ENCODE assay signal across 18 cellular contexts in genomic region chr3:42256135-42256819, GRCh38. TPM values are rescaled to one million over a fixed set of nuclear protein-coding genes. Genes with fewer than 3 reads are reported as not detected.
DNase-seq lines count a peak whose midpoint lies in the region; ATAC-seq, FAIRE-seq and TF ChIP-seq lines count a peak whose summit lies in the region.
"Had no signal": no experiment of that assay in that cellular context is flagged by ENCODE, and none has a peak within 500 bp of the region (broad histone marks: within the 10 kb centered on the region; RNA-seq: fewer than 3 reads in every experiment).

No MANE protein-coding gene starts in this region.

- no peaks in the 10 kb centered on the region for H3K36me3 Mint-ChIP-seq in WTC11
- H3K36me3 Mint-ChIP-seq in activated T-helper 1 cell treated with anti-CD3 and anti-CD28 coated beads, Interleukin-12 subunit alpha, Interleukin-12 subunit beta, Interleukin-2, Interleukin-4 antibody, amounts not matched to agents 30 ng/mL and 10 ng/mL and 1 ng/mL, durations not matched to agents 14 hours and 24 hours and 36 hours (ENCODE audit: low read depth): no peaks in the 10 kb centered on the region
- H3K36me3 Mint-ChIP-seq: stimulated activated naive B cell treated with anti-CD40 and anti-IgM and Interleukin-4, amounts not matched to agents 10 μg/mL and 1 μg/mL and 100 μg/mL, for 72 hours had no signal

- H3K4me1 Mint-ChIP-seq in WTC11: 0 out of 2 replicates have a peak, but pooled peaks cover 2% of the 10 kb centered on the region
- H3K4me1 Mint-ChIP-seq in activated T-helper 1 cell treated with anti-CD3 and anti-CD28 coated beads, Interleukin-12 subunit alpha, Interleukin-12 subunit beta, Interleukin-2, Interleukin-4 antibody, amounts not matched to agents 30 ng/mL and 10 ng/mL and 1 ng/mL, durations not matched to agents 14 hours and 24 hours and 36 hours (ENCODE audit: low read depth): peaks cover 5% of the 10 kb centered on the region

- H3K36me3 ChIP-seq in A673 (ENCODE audit: insufficient read depth, low read length, poor library complexity, severe bottlenecking): no peaks in the 10 kb centered on the region
- H3K36me3 ChIP-seq: BE2C, prostate gland had no signal

- H3K27ac Mint-ChIP-seq in WTC11: no peak overlapping the region
- no peak overlapping the region for H3K27ac Mint-ChIP-seq in activated T-helper 1 cell treated with anti-CD3 and anti-CD28 coated beads, Interleukin-12 subunit alpha, Interleukin-12 subunit beta, Interleukin-2, Interleukin-4 antibody, amounts not matched to agents 30 ng/mL and 10 ng/mL and 1 ng/mL, durations not matched to agents 14 hours and 24 hours and 36 hours
- H3K27ac Mint-ChIP-seq: activated CD4-positive, alpha-beta T cell treated with anti-CD3 and anti-CD28 coated beads, Interleukin-2, amount 10 ng/mL, durations not matched to agents 24 days and 14 days; stimulated activated naive B cell treated with anti-CD40 and anti-IgM and Interleukin-4, amounts not matched to agents 10 μg/mL and 1 μg/mL and 100 μg/mL, for 72 hours had no signal

- intact Hi-C loops in activated T-helper 1 cell treated with anti-CD3 and anti-CD28 coated beads, Interleukin-12 subunit alpha, Interleukin-12 subunit beta, Interleukin-2, Interleukin-4 antibody, amounts not matched to agents 30 ng/mL and 10 ng/mL and 1 ng/mL, durations not matched to agents 14 hours and 24 hours and 36 hours (cut with micrococcal nuclease): no loop called here
- intact Hi-C loops in A673 (cut with micrococcal nuclease; ENCODE audit: unreplicated experiment): no loop called here

- no peak overlapping the region for H3K4me3 ChIP-seq in foreskin fibroblast (ENCODE audit: low read depth in 1 of 2, low read length in 2 of 2)
- H3K4me3 ChIP-seq in A673 (ENCODE audit: low read depth, low read length, poor library complexity, severe bottlenecking): no peak overlapping the region
- H3K4me3 ChIP-seq: prostate gland had no signal

- H3K9me3 Mint-ChIP-seq in WTC11: no peaks in the 10 kb centered on the region
- H3K9me3 Mint-ChIP-seq in activated T-helper 1 cell treated with anti-CD3 and anti-CD28 coated beads, Interleukin-12 subunit alpha, Interleukin-12 subunit beta, Interleukin-2, Interleukin-4 antibody, amounts not matched to agents 30 ng/mL and 10 ng/mL and 1 ng/mL, durations not matched to agents 14 hours and 24 hours and 36 hours: no peaks in the 10 kb centered on the region
- H3K9me3 Mint-ChIP-seq: activated CD4-positive, alpha-beta T cell treated with anti-CD3 and anti-CD28 coated beads, Interleukin-2, amount 10 ng/mL, durations not matched to agents 24 days and 14 days had no signal

- H3K4me3 Mint-ChIP-seq in WTC11: no peak overlapping the region
- H3K4me3 Mint-ChIP-seq in activated T-helper 1 cell treated with anti-CD3 and anti-CD28 coated beads, Interleukin-12 subunit alpha, Interleukin-12 subunit beta, Interleukin-2, Interleukin-4 antibody, amounts not matched to agents 30 ng/mL and 10 ng/mL and 1 ng/mL, durations not matched to agents 14 hours and 24 hours and 36 hours: no peak overlapping the region
- H3K4me3 Mint-ChIP-seq: activated CD4-positive, alpha-beta T cell treated with anti-CD3 and anti-CD28 coated beads, Interleukin-2, amount 10 ng/mL, durations not matched to agents 24 days and 14 days; stimulated activated naive B cell treated with anti-CD40 and anti-IgM and Interleukin-4, amounts not matched to agents 10 μg/mL and 1 μg/mL and 100 μg/mL, for 72 hours had no signal

- no peak for TF ChIP-seq POLR2A in H54 (IDR thresholded peaks at IDR 0.05; ENCODE audit: low read depth, low read length)

- CTCF ChIA-PET in WTC11 (lab: Charles Lee) (interaction anchor here (1.1 to 1.8 kb wide), 3 partner anchors 10 to 187 kb away, joined by 3 to 19 read pairs (median 4); no protein-coding TSS in a partner anchor), A673 (lab: Charles Lee) (no interaction called here)

- no peaks in the 10 kb centered on the region for H3K27me3 ChIP-seq in A673 (replicated peaks; ENCODE audit: insufficient read depth, low read depth, low read length, poor library complexity)
- H3K27me3 ChIP-seq: BE2C had no signal

- no peak overlapping the region for H3K27ac ChIP-seq in A673 (ENCODE audit: low read depth, low read length, poor library complexity, severe bottlenecking)

- no peaks in the 10 kb centered on the region for H3K4me1 ChIP-seq in A673 (ENCODE audit: insufficient read depth, low read length, poor library complexity, severe bottlenecking)
- H3K4me1 ChIP-seq: BE2C, prostate gland had no signal

- POLR2A ChIA-PET in WTC11 (lab: Charles Lee): no interaction called here
- POLR2A ChIA-PET in A673 (lab: Charles Lee; ENCODE audit: low non-redundant PET): no interaction called here

- no TSS peak for BruUV-seq in A673 (replicated peaks; lab: Mats Ljungman, UMichigan)

- FAIRE-seq in H54 (lab: Jason Lieb, UNC): peak; percentile 38
- FAIRE-seq: colon, G401.6 had no signal

- H3K27me3 Mint-ChIP-seq in WTC11 (ENCODE audit: low read depth): peaks cover 5% of the 10 kb centered on the region
- H3K27me3 Mint-ChIP-seq in activated T-helper 1 cell treated with anti-CD3 and anti-CD28 coated beads, Interleukin-12 subunit alpha, Interleukin-12 subunit beta, Interleukin-2, Interleukin-4 antibody, amounts not matched to agents 30 ng/mL and 10 ng/mL and 1 ng/mL, durations not matched to agents 14 hours and 24 hours and 36 hours (ENCODE audit: insufficient read depth): peaks cover 11% of the 10 kb centered on the region

- TF ChIP-seq CTCF in foreskin fibroblast (IDR thresholded peaks at IDR 0.05; ENCODE audit: low read depth, low read length): no peak
- TF ChIP-seq CTCF in WTC11 (IDR thresholded peaks at IDR 0.05): no peak
- no peak for TF ChIP-seq CTCF in A673 (conservative IDR thresholded peaks at IDR 0.05; ENCODE audit: low read depth, low read length)

- DNase-seq in A172 (ENCODE audit: low spot score) (peak; percentile 67), H54 (ENCODE audit: insufficient read length, low spot score) (peak; percentile 42), SW480 (ENCODE audit: low spot score) (peak; percentile 92), foreskin fibroblast (peak; percentile 63 to 76), cerebellar nuclear complex (lab: John Stamatoyannopoulos, UW) (no peak), WTC11 (ENCODE audit: low spot score) (no peak), A673 (ENCODE audit: low spot score) (no peak)
- no peak for DNase-seq in activated T-helper 1 cell treated with anti-CD3 and anti-CD28 coated beads, Interleukin-12 subunit alpha, Interleukin-12 subunit beta, Interleukin-2, Interleukin-4 antibody, amounts not matched to agents 30 ng/mL and 10 ng/mL and 1 ng/mL, durations not matched to agents 14 hours and 24 hours and 36 hours (ENCODE audit: low spot score)
- DNase-seq: activated CD4-positive, alpha-beta T cell treated with anti-CD3 and anti-CD28 coated beads, Interleukin-2, amount 10 ng/mL, durations not matched to agents 24 days and 14 days; BE2C; islet precursor cell; NCI-H2107; stimulated activated CD4-positive, alpha-beta T cell treated with anti-CD3 and anti-CD28 coated beads, Interleukin-4, amount 100 ng/mL, for 1 hour; stimulated activated naive B cell treated with anti-CD40 and anti-IgM and Interleukin-4, amounts not matched to agents 10 μg/mL and 1 μg/mL and 100 μg/mL, for 72 hours had no signal

- no peak for ATAC-seq in WTC11

- no peaks in the 10 kb centered on the region for H3K9me3 ChIP-seq in A673 (ENCODE audit: low read depth, low read length, poor library complexity, severe bottlenecking)
- H3K9me3 ChIP-seq: BE2C, prostate gland had no signal

TF ChIP-seq in WTC11, 78 proteins besides CTCF, POLR2A, EP300 and RAD21 (continues in another document):
- TF ChIP-seq ZNF121 (CRISPR knock-in tag; IDR thresholded peaks at IDR 0.05): no peak
- TF ChIP-seq, protein P1, sequence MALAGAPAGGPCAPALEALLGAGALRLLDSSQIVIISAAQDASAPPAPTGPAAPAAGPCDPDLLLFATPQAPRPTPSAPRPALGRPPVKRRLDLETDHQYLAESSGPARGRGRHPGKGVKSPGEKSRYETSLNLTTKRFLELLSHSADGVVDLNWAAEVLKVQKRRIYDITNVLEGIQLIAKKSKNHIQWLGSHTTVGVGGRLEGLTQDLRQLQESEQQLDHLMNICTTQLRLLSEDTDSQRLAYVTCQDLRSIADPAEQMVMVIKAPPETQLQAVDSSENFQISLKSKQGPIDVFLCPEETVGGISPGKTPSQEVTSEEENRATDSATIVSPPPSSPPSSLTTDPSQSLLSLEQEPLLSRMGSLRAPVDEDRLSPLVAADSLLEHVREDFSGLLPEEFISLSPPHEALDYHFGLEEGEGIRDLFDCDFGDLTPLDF (CRISPR knock-in tag; IDR thresholded peaks at IDR 0.05): no peak
- TF ChIP-seq ZBTB43 (CRISPR knock-in tag; IDR thresholded peaks at IDR 0.05): no peak
- TF ChIP-seq NR1H2 (CRISPR knock-in tag; IDR thresholded peaks at IDR 0.05): no peak
- no peak for TF ChIP-seq NFYB (CRISPR knock-in tag; conservative IDR thresholded peaks at IDR 0.05; ENCODE audit: low read depth)

RNA-seq across cellular contexts. Expression of gene CCK, which starts 9.7 kb away (rescaled TPM):
- not detected in 2 replicates for total RNA-seq in A172 (2014; rRNA removed; shearing (Covaris generic))
- 0.50 to 1.1 TPM (median 0.94 TPM) in 3 replicates for total RNA-seq in WTC11 (2021)
- total RNA-seq in activated T-helper 1 cell treated with anti-CD3 and anti-CD28 coated beads, Interleukin-12 subunit alpha, Interleukin-12 subunit beta, Interleukin-2, Interleukin-4 antibody, amounts not matched to agents 30 ng/mL and 10 ng/mL and 1 ng/mL, durations not matched to agents 14 hours and 24 hours and 36 hours: not detected in 2 replicates
- 18.4 and 19.6 TPM in 2 replicates for total RNA-seq in A673 (2021)
- total RNA-seq: activated CD4-positive, alpha-beta T cell treated with anti-CD3 and anti-CD28 coated beads, Interleukin-2, amount 10 ng/mL, durations not matched to agents 24 days and 14 days; fibroblast of villous mesenchyme had no signal

Comparison
In these comparisons a context has a peak if more than half of its experiments do, and no peak if none do; other contexts are left out.
1. DNase-seq: peak in A172 (single experiment), H54 (single experiment), SW480 (single experiment) and foreskin fibroblast (2 of 2); none in cerebellar nuclear complex (0 of 2), WTC11 (single experiment), activated T-helper 1 cell treated with anti-CD3 and anti-CD28 coated beads, Interleukin-12 subunit alpha, Interleukin-12 subunit beta, Interleukin-2, Interleukin-4 antibody, amounts not matched to agents 30 ng/mL and 10 ng/mL and 1 ng/mL, durations not matched to agents 14 hours and 24 hours and 36 hours (single experiment) and A673 (single experiment).